1 cellular context compared by ENCODE assay signal in the genomic region with DNA sequence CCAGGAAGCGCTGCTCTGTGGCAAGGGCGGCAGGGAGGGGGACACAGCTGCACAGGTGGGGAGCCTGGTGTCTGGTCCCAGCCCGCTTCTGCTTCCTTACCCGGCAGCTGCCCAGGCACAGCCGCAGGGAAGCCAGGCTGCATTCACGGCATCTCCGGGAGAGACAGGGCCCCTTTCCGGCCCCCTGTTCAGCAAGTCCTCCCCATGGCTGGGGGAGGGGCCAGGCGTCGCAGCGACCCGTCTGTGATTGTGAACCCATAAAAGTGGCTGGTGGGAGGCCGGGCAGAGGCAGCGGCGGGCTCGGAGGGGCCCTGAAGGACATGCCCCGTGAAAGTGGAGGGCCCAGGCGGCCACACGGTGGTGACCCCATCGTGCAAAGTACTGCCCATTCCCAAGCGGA.
TF ChIP-seq lines count a peak whose summit lies in the region.

No MANE protein-coding gene starts in this region.

TF ChIP-seq in H1, 55 proteins besides CTCF, POLR2A, EP300 and RAD21 (continued from another document):
- TF ChIP-seq, protein P1, sequence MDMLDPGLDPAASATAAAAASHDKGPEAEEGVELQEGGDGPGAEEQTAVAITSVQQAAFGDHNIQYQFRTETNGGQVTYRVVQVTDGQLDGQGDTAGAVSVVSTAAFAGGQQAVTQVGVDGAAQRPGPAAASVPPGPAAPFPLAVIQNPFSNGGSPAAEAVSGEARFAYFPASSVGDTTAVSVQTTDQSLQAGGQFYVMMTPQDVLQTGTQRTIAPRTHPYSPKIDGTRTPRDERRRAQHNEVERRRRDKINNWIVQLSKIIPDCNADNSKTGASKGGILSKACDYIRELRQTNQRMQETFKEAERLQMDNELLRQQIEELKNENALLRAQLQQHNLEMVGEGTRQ (IDR thresholded peaks at IDR 0.05; ENCODE audit: low read length) = no peak
- TF ChIP-seq GTF2F1 (IDR thresholded peaks at IDR 0.05; ENCODE audit: borderline replicate concordance, low read depth, low read length) (no peak), CHD2 (IDR thresholded peaks at IDR 0.05; ENCODE audit: low read length) (no peak), RXRA (IDR thresholded peaks at IDR 0.05; ENCODE audit: insufficient read depth, low read depth, low read length) (no peak), NANOG (IDR thresholded peaks at IDR 0.05; ENCODE audit: insufficient read depth, low read depth, low read length, poor library complexity, severe bottlenecking) (no peak), RFX5 (IDR thresholded peaks at IDR 0.05; ENCODE audit: borderline replicate concordance, low read depth, low read length) (no peak)
